In the genomic region with DNA sequence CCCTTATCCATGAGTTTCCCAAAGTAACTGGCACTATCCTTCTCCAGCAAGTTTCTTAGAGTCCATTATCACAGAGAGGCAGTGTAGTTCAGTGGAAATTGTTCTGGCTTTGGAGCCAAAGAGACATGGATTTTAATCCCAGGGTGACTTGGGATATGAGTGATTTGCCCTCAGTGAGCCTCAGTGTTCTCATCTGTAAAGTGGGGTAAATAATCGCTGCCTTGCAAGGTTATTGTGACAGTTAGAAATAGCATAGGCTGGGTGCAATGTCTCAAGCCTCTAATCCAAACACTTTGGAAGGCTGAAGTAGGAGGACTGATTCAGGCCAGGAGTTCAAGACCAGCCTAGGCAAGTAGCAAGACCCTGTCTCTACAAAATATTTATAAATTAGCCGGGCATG, we compare ENCODE assay signal across 15 cellular contexts. TPM values are rescaled to one million over a fixed set of nuclear protein-coding genes. Genes with fewer than 3 reads are reported as not detected.
"Had no signal": no experiment of that assay in that cellular context is flagged by ENCODE, and none has a peak within 500 bp of the region (broad histone marks: within the 10 kb centered on the region; RNA-seq: fewer than 3 reads in every experiment).

No MANE protein-coding gene starts in this region.

- DNase-seq: effector CD4-positive, alpha-beta T cell; foreskin melanocyte; islet precursor cell; mesendoderm; naive B cell; retina; stimulated activated CD4-positive, alpha-beta T cell treated with anti-CD3 and anti-CD28 coated beads, Interleukin-2, amount 100 ng/mL, for 48 hours; testis; upper lobe of right lung had no signal

- H3K27me3 ChIP-seq: testis, tibial nerve, upper lobe of right lung, vagina had no signal

- H3K9ac ChIP-seq: parathyroid adenoma had no signal

- H3K4me2 ChIP-seq: smooth muscle cell had no signal

- H3K9me3 ChIP-seq: prostate gland, testis, tibial nerve, upper lobe of right lung, vagina had no signal

- H3K4me3 ChIP-seq: coronary artery, prostate gland, smooth muscle cell, testis, tibial nerve, upper lobe of right lung, vagina had no signal

- H3K79me2 ChIP-seq: parathyroid adenoma had no signal

- H2AFZ ChIP-seq: parathyroid adenoma had no signal

- H3K4me1 ChIP-seq: testis had no signal

- H3K36me3 ChIP-seq: prostate gland, tibial nerve, upper lobe of right lung had no signal

- H3K27ac ChIP-seq: coronary artery, parathyroid adenoma, prostate gland, testis, tibial nerve, upper lobe of right lung, vagina had no signal

RNA-seq across cellular contexts. Expression of gene DAPK2, which starts 30.0 kb away (rescaled TPM):
- total RNA-seq: smooth muscle cell had no signal
- polyA plus RNA-seq: smooth muscle cell had no signal
